In genomic region chr4:168321006-168321405, GRCh38 we compare ENCODE assay signal across 23 cellular contexts.
"Had no signal": no experiment of that assay in that cellular context is flagged by ENCODE, and none has a peak within 500 bp of the region (broad histone marks: within the 10 kb centered on the region; RNA-seq: fewer than 3 reads in every experiment).

No MANE protein-coding gene starts in this region.

- ATAC-seq: gastroesophageal sphincter; heart left ventricle; left ventricle myocardium superior; stimulated activated memory B cell treated with anti-CD40 and anti-IgM and Interleukin-4, amounts not matched to agents 10 μg/mL and 1 μg/mL and 100 μg/mL, for 72 hours had no signal

- H3K27ac ChIP-seq: esophagus muscularis mucosa, gastroesophageal sphincter, sigmoid colon, testis had no signal

- H3K9me3 Mint-ChIP-seq: dendritic cell treated with granulocyte-macrophage colony-stimulating factor and Interleukin-4, amounts not matched to agents 40 ng/mL and 50 ng/mL, for 4 days; memory B cell; nephron progenitor cell; stimulated activated memory B cell treated with anti-CD40 and anti-IgM and Interleukin-4, amounts not matched to agents 10 μg/mL and 1 μg/mL and 100 μg/mL, for 72 hours had no signal

- H3K36me3 Mint-ChIP-seq: stimulated activated memory B cell treated with anti-CD40 and anti-IgM and Interleukin-4, amounts not matched to agents 10 μg/mL and 1 μg/mL and 100 μg/mL, for 72 hours; type B pancreatic cell had no signal

- H3K4me3 Mint-ChIP-seq: dendritic cell treated with granulocyte-macrophage colony-stimulating factor and Interleukin-4, amounts not matched to agents 40 ng/mL and 50 ng/mL, for 4 days; memory B cell; nephron progenitor cell; stimulated activated memory B cell treated with anti-CD40 and anti-IgM and Interleukin-4, amounts not matched to agents 10 μg/mL and 1 μg/mL and 100 μg/mL, for 72 hours; type B pancreatic cell had no signal

- H3K9me3 ChIP-seq: esophagus muscularis mucosa, gastroesophageal sphincter, heart left ventricle, sigmoid colon, spleen, testis had no signal

- H3K27me3 ChIP-seq: esophagus muscularis mucosa, gastroesophageal sphincter, heart left ventricle, sigmoid colon, spleen, testis had no signal

- H3K27me3 Mint-ChIP-seq: dendritic cell treated with granulocyte-macrophage colony-stimulating factor and Interleukin-4, amounts not matched to agents 40 ng/mL and 50 ng/mL, for 4 days; memory B cell; stimulated activated memory B cell treated with anti-CD40 and anti-IgM and Interleukin-4, amounts not matched to agents 10 μg/mL and 1 μg/mL and 100 μg/mL, for 72 hours; type B pancreatic cell had no signal

- H3K4me3 ChIP-seq: esophagus muscularis mucosa, gastroesophageal sphincter, heart left ventricle, sigmoid colon, spleen, testis had no signal

- H3K36me3 ChIP-seq: gastroesophageal sphincter, heart left ventricle, sigmoid colon, spleen had no signal

- H3K27ac Mint-ChIP-seq: dendritic cell treated with granulocyte-macrophage colony-stimulating factor and Interleukin-4, amounts not matched to agents 40 ng/mL and 50 ng/mL, for 4 days; memory B cell; nephron progenitor cell; stimulated activated memory B cell treated with anti-CD40 and anti-IgM and Interleukin-4, amounts not matched to agents 10 μg/mL and 1 μg/mL and 100 μg/mL, for 72 hours; type B pancreatic cell had no signal

- DNase-seq: activated effector memory CD4-positive, alpha-beta T cell treated with Interleukin-2 at 50 U/mL for 16 hours; activated naive CD4-positive, alpha-beta T cell treated with anti-CD3 and anti-CD28 coated beads, Interleukin-2, amount 50 U/mL, for 16 hours; activated T-cell treated with anti-CD3 and anti-CD28 coated beads, Interleukin-2, amount 50 U/mL, for 48 hours; amniotic stem cell; effector CD8-positive, alpha-beta T cell; heart left ventricle; kidney glomerular epithelial cell; left ventricle myocardium superior; nephron progenitor cell; occipital lobe; posterior cingulate gyrus; sigmoid colon; spleen; stimulated activated CD4-positive, alpha-beta T cell treated with anti-CD3 and anti-CD28 coated beads, Interleukin-4, amount 100 ng/mL, for 4 hours; SW 1271; T-helper 9 cell; testis had no signal
